ENCODE assay signal across 1 cellular context in the genomic region with DNA sequence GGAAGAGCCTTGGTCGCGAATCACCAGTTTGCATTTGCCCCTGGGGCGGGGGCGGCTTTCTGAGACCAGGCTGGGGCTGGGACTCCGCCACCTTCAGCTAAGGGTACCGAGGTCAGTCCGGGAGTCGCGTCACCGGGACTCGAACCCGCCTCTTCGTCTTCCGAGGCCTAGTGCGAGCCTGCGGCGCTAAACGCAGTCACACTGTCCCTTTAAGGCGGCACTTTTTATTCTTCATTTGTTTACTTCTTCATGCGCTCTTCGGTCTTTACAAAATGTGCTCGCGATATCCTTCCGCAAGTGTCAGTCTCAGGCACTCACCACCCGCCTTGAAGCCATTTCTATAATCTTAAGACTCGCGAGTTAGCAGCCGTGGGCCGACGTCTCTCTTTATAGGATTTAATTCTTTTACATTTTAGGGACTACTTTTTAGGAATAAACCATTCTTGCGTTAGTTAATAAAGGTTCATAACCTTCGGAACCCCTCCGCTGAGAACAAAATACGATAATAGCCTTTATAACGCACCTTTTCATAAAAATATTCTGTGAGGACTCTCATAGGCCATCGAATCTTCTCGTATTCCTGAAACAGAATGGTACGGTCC.
TF ChIP-seq lines count a peak whose summit lies in the region.

No MANE protein-coding gene starts in this region.

TF ChIP-seq in HepG2, 621 proteins besides CTCF, POLR2A, EP300 and RAD21 (continued from another document and continues in another):
- TF ChIP-seq, protein P1, sequence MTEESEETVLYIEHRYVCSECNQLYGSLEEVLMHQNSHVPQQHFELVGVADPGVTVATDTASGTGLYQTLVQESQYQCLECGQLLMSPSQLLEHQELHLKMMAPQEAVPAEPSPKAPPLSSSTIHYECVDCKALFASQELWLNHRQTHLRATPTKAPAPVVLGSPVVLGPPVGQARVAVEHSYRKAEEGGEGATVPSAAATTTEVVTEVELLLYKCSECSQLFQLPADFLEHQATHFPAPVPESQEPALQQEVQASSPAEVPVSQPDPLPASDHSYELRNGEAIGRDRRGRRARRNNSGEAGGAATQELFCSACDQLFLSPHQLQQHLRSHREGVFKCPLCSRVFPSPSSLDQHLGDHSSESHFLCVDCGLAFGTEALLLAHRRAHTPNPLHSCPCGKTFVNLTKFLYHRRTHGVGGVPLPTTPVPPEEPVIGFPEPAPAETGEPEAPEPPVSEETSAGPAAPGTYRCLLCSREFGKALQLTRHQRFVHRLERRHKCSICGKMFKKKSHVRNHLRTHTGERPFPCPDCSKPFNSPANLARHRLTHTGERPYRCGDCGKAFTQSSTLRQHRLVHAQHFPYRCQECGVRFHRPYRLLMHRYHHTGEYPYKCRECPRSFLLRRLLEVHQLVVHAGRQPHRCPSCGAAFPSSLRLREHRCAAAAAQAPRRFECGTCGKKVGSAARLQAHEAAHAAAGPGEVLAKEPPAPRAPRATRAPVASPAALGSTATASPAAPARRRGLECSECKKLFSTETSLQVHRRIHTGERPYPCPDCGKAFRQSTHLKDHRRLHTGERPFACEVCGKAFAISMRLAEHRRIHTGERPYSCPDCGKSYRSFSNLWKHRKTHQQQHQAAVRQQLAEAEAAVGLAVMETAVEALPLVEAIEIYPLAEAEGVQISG (CRISPR knock-in tag; IDR thresholded peaks at IDR 0.05) = no peak
- peak; percentile 17; the same call in 1 of the 2 replicates for TF ChIP-seq PPARG (CRISPR knock-in tag; conservative IDR thresholded peaks at IDR 0.05)
- TF ChIP-seq, protein P2, sequence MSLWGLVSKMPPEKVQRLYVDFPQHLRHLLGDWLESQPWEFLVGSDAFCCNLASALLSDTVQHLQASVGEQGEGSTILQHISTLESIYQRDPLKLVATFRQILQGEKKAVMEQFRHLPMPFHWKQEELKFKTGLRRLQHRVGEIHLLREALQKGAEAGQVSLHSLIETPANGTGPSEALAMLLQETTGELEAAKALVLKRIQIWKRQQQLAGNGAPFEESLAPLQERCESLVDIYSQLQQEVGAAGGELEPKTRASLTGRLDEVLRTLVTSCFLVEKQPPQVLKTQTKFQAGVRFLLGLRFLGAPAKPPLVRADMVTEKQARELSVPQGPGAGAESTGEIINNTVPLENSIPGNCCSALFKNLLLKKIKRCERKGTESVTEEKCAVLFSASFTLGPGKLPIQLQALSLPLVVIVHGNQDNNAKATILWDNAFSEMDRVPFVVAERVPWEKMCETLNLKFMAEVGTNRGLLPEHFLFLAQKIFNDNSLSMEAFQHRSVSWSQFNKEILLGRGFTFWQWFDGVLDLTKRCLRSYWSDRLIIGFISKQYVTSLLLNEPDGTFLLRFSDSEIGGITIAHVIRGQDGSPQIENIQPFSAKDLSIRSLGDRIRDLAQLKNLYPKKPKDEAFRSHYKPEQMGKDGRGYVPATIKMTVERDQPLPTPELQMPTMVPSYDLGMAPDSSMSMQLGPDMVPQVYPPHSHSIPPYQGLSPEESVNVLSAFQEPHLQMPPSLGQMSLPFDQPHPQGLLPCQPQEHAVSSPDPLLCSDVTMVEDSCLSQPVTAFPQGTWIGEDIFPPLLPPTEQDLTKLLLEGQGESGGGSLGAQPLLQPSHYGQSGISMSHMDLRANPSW (CRISPR knock-in tag; IDR thresholded peaks at IDR 0.05; ENCODE audit: borderline replicate concordance) = no peak
- 0 out of 2 replicates have a peak, but pooled peaks have one; percentile 58 for TF ChIP-seq HES4 (CRISPR knock-in tag; IDR thresholded peaks at IDR 0.05; ENCODE audit: borderline replicate concordance)
- TF ChIP-seq, protein P3, sequence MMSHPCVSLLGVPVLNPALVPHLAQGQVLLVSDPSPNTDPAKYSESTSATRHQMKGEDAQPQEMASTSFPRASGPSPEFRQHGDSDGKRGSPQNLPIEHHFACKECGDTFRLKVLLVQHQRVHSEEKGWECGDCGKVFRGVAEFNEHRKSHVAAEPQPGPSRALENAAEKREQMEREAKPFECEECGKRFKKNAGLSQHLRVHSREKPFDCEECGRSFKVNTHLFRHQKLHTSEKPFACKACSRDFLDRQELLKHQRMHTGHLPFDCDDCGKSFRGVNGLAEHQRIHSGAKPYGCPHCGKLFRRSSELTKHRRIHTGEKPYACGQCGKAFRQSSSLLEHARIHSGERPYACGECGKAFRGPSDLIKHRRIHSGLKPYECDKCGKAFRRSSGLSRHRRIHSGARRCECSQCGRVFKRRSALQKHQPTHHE (CRISPR knock-in tag; IDR thresholded peaks at IDR 0.05; ENCODE audit: borderline replicate concordance) = no peak
- no peak for TF ChIP-seq ZNF432 (CRISPR knock-in tag; IDR thresholded peaks at IDR 0.05; ENCODE audit: borderline replicate concordance)
- TF ChIP-seq KLF12 (CRISPR knock-in tag; IDR thresholded peaks at IDR 0.05; ENCODE audit: borderline replicate concordance) = no peak; the same call in 1 of the 2 replicates
- TF ChIP-seq, protein P4, sequence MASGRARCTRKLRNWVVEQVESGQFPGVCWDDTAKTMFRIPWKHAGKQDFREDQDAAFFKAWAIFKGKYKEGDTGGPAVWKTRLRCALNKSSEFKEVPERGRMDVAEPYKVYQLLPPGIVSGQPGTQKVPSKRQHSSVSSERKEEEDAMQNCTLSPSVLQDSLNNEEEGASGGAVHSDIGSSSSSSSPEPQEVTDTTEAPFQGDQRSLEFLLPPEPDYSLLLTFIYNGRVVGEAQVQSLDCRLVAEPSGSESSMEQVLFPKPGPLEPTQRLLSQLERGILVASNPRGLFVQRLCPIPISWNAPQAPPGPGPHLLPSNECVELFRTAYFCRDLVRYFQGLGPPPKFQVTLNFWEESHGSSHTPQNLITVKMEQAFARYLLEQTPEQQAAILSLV (CRISPR knock-in tag; IDR thresholded peaks at IDR 0.05; ENCODE audit: borderline replicate concordance) = no peak
- no peak for TF ChIP-seq ZC3H4 (CRISPR knock-in tag; IDR thresholded peaks at IDR 0.05; ENCODE audit: borderline replicate concordance)
- peak; percentile 18; the same call in 1 of the 2 replicates for TF ChIP-seq NKX3-1 (CRISPR knock-in tag; IDR thresholded peaks at IDR 0.05)
- no peak for TF ChIP-seq ZFP36L2 (CRISPR knock-in tag; IDR thresholded peaks at IDR 0.05)
- TF ChIP-seq ZNF17 (CRISPR knock-in tag; IDR thresholded peaks at IDR 0.05) = no peak
- TF ChIP-seq TEAD3 (CRISPR knock-in tag; optimal IDR thresholded peaks at IDR 0.05; ENCODE audit: borderline replicate concordance) = no peak
- TF ChIP-seq ZNF430 (CRISPR knock-in tag; IDR thresholded peaks at IDR 0.05) = peak; percentile 91
- no peak for TF ChIP-seq RFX1 (IDR thresholded peaks at IDR 0.05)
- peak; percentile 85 for TF ChIP-seq NFRKB (IDR thresholded peaks at IDR 0.05)
- peak; percentile 54; the same call in 1 of the 2 replicates for TF ChIP-seq IRF2 (CRISPR knock-in tag; IDR thresholded peaks at IDR 0.05)
- TF ChIP-seq ZSCAN12 (CRISPR knock-in tag; IDR thresholded peaks at IDR 0.05) = no peak; the same call in 1 of the 2 replicates
- no peak for TF ChIP-seq RAD51 (IDR thresholded peaks at IDR 0.05; ENCODE audit: borderline replicate concordance)
- TF ChIP-seq ZNF589 (CRISPR knock-in tag; conservative IDR thresholded peaks at IDR 0.05) = no peak
- no peak for TF ChIP-seq ZNF549 (CRISPR knock-in tag; IDR thresholded peaks at IDR 0.05)
- TF ChIP-seq ZFP36 (IDR thresholded peaks at IDR 0.05; ENCODE audit: borderline replicate concordance, low read depth, low read length, partially characterized antibody) = no peak
- peak; percentile 81; the same call in 1 of the 2 replicates for TF ChIP-seq ZNF296 (CRISPR knock-in tag; conservative IDR thresholded peaks at IDR 0.05)
- TF ChIP-seq ZNF546 (CRISPR knock-in tag; conservative IDR thresholded peaks at IDR 0.05) = no peak
- TF ChIP-seq ZKSCAN8 (CRISPR knock-in tag; IDR thresholded peaks at IDR 0.05; ENCODE audit: borderline replicate concordance) = no peak
- no peak for TF ChIP-seq SP1 (IDR thresholded peaks at IDR 0.05)
- peak; percentile 41 for TF ChIP-seq SP1 (CRISPR knock-in tag; IDR thresholded peaks at IDR 0.05)
- TF ChIP-seq KMT2B (CRISPR knock-in tag; IDR thresholded peaks at IDR 0.05) = peak; percentile 9; the same call in 1 of the 2 replicates
- TF ChIP-seq ZNF121 (CRISPR knock-in tag; IDR thresholded peaks at IDR 0.05) = peak; percentile 53; the same call in 1 of the 2 replicates
- TF ChIP-seq, protein P5, sequence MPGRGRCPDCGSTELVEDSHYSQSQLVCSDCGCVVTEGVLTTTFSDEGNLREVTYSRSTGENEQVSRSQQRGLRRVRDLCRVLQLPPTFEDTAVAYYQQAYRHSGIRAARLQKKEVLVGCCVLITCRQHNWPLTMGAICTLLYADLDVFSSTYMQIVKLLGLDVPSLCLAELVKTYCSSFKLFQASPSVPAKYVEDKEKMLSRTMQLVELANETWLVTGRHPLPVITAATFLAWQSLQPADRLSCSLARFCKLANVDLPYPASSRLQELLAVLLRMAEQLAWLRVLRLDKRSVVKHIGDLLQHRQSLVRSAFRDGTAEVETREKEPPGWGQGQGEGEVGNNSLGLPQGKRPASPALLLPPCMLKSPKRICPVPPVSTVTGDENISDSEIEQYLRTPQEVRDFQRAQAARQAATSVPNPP (CRISPR knock-in tag; IDR thresholded peaks at IDR 0.05) = no peak
- TF ChIP-seq ZNF34 (CRISPR knock-in tag; IDR thresholded peaks at IDR 0.05; ENCODE audit: borderline replicate concordance) = no peak; the same call in 1 of the 2 replicates
- no peak; the same call in 1 of the 2 replicates for TF ChIP-seq TAF1 (CRISPR knock-in tag; IDR thresholded peaks at IDR 0.05)
- TF ChIP-seq, protein P6, sequence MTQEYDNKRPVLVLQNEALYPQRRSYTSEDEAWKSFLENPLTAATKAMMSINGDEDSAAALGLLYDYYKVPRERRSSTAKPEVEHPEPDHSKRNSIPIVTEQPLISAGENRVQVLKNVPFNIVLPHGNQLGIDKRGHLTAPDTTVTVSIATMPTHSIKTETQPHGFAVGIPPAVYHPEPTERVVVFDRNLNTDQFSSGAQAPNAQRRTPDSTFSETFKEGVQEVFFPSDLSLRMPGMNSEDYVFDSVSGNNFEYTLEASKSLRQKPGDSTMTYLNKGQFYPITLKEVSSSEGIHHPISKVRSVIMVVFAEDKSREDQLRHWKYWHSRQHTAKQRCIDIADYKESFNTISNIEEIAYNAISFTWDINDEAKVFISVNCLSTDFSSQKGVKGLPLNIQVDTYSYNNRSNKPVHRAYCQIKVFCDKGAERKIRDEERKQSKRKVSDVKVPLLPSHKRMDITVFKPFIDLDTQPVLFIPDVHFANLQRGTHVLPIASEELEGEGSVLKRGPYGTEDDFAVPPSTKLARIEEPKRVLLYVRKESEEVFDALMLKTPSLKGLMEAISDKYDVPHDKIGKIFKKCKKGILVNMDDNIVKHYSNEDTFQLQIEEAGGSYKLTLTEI (CRISPR knock-in tag; conservative IDR thresholded peaks at IDR 0.05) = no peak
- TF ChIP-seq, protein P7, sequence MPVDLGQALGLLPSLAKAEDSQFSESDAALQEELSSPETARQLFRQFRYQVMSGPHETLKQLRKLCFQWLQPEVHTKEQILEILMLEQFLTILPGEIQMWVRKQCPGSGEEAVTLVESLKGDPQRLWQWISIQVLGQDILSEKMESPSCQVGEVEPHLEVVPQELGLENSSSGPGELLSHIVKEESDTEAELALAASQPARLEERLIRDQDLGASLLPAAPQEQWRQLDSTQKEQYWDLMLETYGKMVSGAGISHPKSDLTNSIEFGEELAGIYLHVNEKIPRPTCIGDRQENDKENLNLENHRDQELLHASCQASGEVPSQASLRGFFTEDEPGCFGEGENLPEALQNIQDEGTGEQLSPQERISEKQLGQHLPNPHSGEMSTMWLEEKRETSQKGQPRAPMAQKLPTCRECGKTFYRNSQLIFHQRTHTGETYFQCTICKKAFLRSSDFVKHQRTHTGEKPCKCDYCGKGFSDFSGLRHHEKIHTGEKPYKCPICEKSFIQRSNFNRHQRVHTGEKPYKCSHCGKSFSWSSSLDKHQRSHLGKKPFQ (CRISPR knock-in tag; IDR thresholded peaks at IDR 0.05; ENCODE audit: insufficient replicate concordance) = no peak
- peak; percentile 19; the same call in 1 of the 2 replicates for TF ChIP-seq ZSCAN20 (CRISPR knock-in tag; IDR thresholded peaks at IDR 0.05; ENCODE audit: borderline replicate concordance)
- TF ChIP-seq, protein P8, sequence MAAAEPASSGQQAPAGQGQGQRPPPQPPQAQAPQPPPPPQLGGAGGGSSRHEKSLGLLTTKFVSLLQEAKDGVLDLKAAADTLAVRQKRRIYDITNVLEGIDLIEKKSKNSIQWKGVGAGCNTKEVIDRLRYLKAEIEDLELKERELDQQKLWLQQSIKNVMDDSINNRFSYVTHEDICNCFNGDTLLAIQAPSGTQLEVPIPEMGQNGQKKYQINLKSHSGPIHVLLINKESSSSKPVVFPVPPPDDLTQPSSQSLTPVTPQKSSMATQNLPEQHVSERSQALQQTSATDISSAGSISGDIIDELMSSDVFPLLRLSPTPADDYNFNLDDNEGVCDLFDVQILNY (CRISPR knock-in tag; conservative IDR thresholded peaks at IDR 0.05) = no peak
- TF ChIP-seq ZNF33A (CRISPR knock-in tag; IDR thresholded peaks at IDR 0.05; ENCODE audit: borderline replicate concordance) = 0 out of 2 replicates have a peak, but pooled peaks have one; percentile 46
- TF ChIP-seq ZNF260 (CRISPR knock-in tag; IDR thresholded peaks at IDR 0.05; ENCODE audit: borderline replicate concordance, low read depth) = no peak
- TF ChIP-seq, protein P9, sequence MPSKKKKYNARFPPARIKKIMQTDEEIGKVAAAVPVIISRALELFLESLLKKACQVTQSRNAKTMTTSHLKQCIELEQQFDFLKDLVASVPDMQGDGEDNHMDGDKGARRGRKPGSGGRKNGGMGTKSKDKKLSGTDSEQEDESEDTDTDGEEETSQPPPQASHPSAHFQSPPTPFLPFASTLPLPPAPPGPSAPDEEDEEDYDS (CRISPR knock-in tag; IDR thresholded peaks at IDR 0.05) = no peak
- no peak for TF ChIP-seq ZNF354B (CRISPR knock-in tag; IDR thresholded peaks at IDR 0.05)
- TF ChIP-seq SCMH1 (CRISPR knock-in tag; IDR thresholded peaks at IDR 0.05; ENCODE audit: borderline replicate concordance) = no peak
- TF ChIP-seq, protein P10, sequence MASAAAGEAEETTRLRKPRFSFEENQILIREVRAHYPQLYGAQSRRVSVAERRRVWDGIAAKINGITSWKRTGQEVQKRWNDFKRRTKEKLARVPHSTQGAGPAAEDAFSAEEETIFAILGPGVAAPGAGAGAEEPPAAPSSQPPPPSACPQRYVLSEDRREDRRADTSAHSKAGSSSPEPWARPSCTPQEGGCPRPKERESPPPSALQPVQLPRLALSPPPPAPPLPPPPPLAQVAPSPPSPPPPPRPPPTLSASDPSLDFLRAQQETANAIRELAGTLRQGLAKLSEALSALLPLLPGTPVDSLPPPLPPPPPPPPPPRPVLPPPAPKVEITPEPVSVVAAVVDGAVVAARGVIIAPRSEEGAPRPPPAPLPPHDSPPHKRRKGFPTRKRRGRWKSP (CRISPR knock-in tag; IDR thresholded peaks at IDR 0.05) = no peak; the same call in 1 of the 2 replicates
- no peak for TF ChIP-seq ZNF816 (CRISPR knock-in tag; IDR thresholded peaks at IDR 0.05; ENCODE audit: borderline replicate concordance)
- TF ChIP-seq ZNF619 (CRISPR knock-in tag; IDR thresholded peaks at IDR 0.05) = 0 out of 2 replicates have a peak, but pooled peaks have one; percentile 20
- peak; percentile 7; the same call in 1 of the 2 replicates for TF ChIP-seq ZNF468 (CRISPR knock-in tag; IDR thresholded peaks at IDR 0.05)
- TF ChIP-seq AHR (CRISPR knock-in tag; IDR thresholded peaks at IDR 0.05) = no peak
- TF ChIP-seq NCOA2 (CRISPR knock-in tag; IDR thresholded peaks at IDR 0.05) = no peak; the same call in 1 of the 2 replicates
- TF ChIP-seq ZFP37 (CRISPR knock-in tag; IDR thresholded peaks at IDR 0.05; ENCODE audit: borderline replicate concordance) = no peak; the same call in 1 of the 2 replicates
- TF ChIP-seq ZNF652 (CRISPR knock-in tag; IDR thresholded peaks at IDR 0.05; ENCODE audit: borderline replicate concordance, low read depth) = peak; percentile 81
- TF ChIP-seq TSC22D2 (CRISPR knock-in tag; IDR thresholded peaks at IDR 0.05; ENCODE audit: borderline replicate concordance) = no peak
- 0 out of 2 replicates have a peak, but pooled peaks have one; percentile 23 for TF ChIP-seq KLF15 (CRISPR knock-in tag; IDR thresholded peaks at IDR 0.05; ENCODE audit: borderline replicate concordance)
- no peak for TF ChIP-seq ZNF180 (CRISPR knock-in tag; IDR thresholded peaks at IDR 0.05; ENCODE audit: borderline replicate concordance, low read depth)
- no peak for TF ChIP-seq CCDC6 (CRISPR knock-in tag; IDR thresholded peaks at IDR 0.05)
